In genomic region chr13:46388846-46389245, GRCh38 we compare ENCODE assay signal across 21 cellular contexts. TPM values are rescaled to one million over a fixed set of nuclear protein-coding genes. Genes with fewer than 3 reads are reported as not detected.
DNase-seq lines count a peak whose midpoint lies in the region; ATAC-seq and TF ChIP-seq lines count a peak whose summit lies in the region.
"Had no signal": no experiment of that assay in that cellular context is flagged by ENCODE, and none has a peak within 500 bp of the region (broad histone marks: within the 10 kb centered on the region; RNA-seq: fewer than 3 reads in every experiment).

No MANE protein-coding gene starts in this region.

- H3K4me3 Mint-ChIP-seq in stimulated activated naive CD8-positive, alpha-beta T cell treated with anti-CD3 and anti-CD28 coated beads, Interleukin-15, Interleukin-2, amounts not matched to agents 100 ng/mL and 50 ng/mL, for 24 hours: peak overlapping the region; percentile 30
- H3K4me3 Mint-ChIP-seq in activated B cell treated with CpG ODN at 0.5 μM for 24 hours: peak overlapping the region; percentile 95
- peak overlapping the region; percentile 88 for H3K4me3 Mint-ChIP-seq in memory B cell

- H3K27me3 ChIP-seq in right cardiac atrium (ENCODE audit: control insufficient read depth, insufficient read depth): no peaks in the 10 kb centered on the region

- H3K27ac ChIP-seq in right cardiac atrium (ENCODE audit: low read length): no peak overlapping the region
- H3K27ac ChIP-seq: epithelial cell of prostate, SJSA1 had no signal

- no peaks in the 10 kb centered on the region for H3K4me1 ChIP-seq in right cardiac atrium (ENCODE audit: control insufficient read depth, insufficient read depth, low read length)

- peak overlapping the region; percentile 21 for H3K27ac Mint-ChIP-seq in stimulated activated naive CD8-positive, alpha-beta T cell treated with anti-CD3 and anti-CD28 coated beads, Interleukin-15, Interleukin-2, amounts not matched to agents 100 ng/mL and 50 ng/mL, for 24 hours
- peak overlapping the region; percentile 93 for H3K27ac Mint-ChIP-seq in activated B cell treated with CpG ODN at 0.5 μM for 24 hours
- peak overlapping the region; percentile 87 for H3K27ac Mint-ChIP-seq in memory B cell
- H3K27ac Mint-ChIP-seq: progenitor cell of endocrine pancreas had no signal

- intact Hi-C loops in activated B cell treated with CpG ODN at 0.5 μM for 24 hours (cut with micrococcal nuclease): loop anchor here (5.0 kb wide), 1 partner anchor 68 kb away; no protein-coding TSS in a partner anchor
- intact Hi-C loops in right cardiac atrium (cut with DNase I): no loop called here

- H3K27me3 Mint-ChIP-seq in stimulated activated naive CD8-positive, alpha-beta T cell treated with anti-CD3 and anti-CD28 coated beads, Interleukin-15, Interleukin-2, amounts not matched to agents 100 ng/mL and 50 ng/mL, for 24 hours: peaks cover 28% of the 10 kb centered on the region
- H3K27me3 Mint-ChIP-seq in activated B cell treated with CpG ODN at 0.5 μM for 24 hours (no peaks in the 10 kb centered on the region), memory B cell (no peaks in the 10 kb centered on the region)

- CTCF ChIA-PET in activated B cell treated with CpG ODN at 0.5 μM for 24 hours (lab: Charles Lee): interaction anchor here (6.7 kb wide), 1 partner anchor 16 kb away, joined by 70 read pairs; no protein-coding TSS in a partner anchor

- DNase-seq in stimulated activated naive CD8-positive, alpha-beta T cell treated with anti-CD3 and anti-CD28 coated beads, Interleukin-15, Interleukin-2, amounts not matched to agents 100 U/mL and 50 U/mL, for 24 hours: no peak
- DNase-seq in activated B cell treated with CpG ODN at 0.5 μM for 24 hours (no peak), memory B cell (ENCODE audit: low spot score in 2 of 2) (no peak), right cardiac atrium (no peak), Ammon's horn (ENCODE audit: low spot score) (no peak), AG08395 (ENCODE audit: low spot score) (no peak)
- DNase-seq: activated CD4-positive, alpha-beta T cell treated with anti-CD3 and anti-CD28 coated beads for 4 hours; activated naive CD4-positive, alpha-beta T cell; DMS53; left ventricle myocardium inferior; MG63; NCI-H187 treated with DMSO at 0.1 percent for 48 hours; NCI-H524; stimulated activated naive CD4-positive, alpha-beta T cell had no signal

- peaks cover 50% of the 10 kb centered on the region for H3K4me1 Mint-ChIP-seq in stimulated activated naive CD8-positive, alpha-beta T cell treated with anti-CD3 and anti-CD28 coated beads, Interleukin-15, Interleukin-2, amounts not matched to agents 100 ng/mL and 50 ng/mL, for 24 hours (ENCODE audit: low read depth)
- H3K4me1 Mint-ChIP-seq in activated B cell treated with CpG ODN at 0.5 μM for 24 hours (peaks cover 69% of the 10 kb centered on the region), memory B cell (peaks cover 36% of the 10 kb centered on the region)

- no peaks in the 10 kb centered on the region for H3K9me3 Mint-ChIP-seq in stimulated activated naive CD8-positive, alpha-beta T cell treated with anti-CD3 and anti-CD28 coated beads, Interleukin-15, Interleukin-2, amounts not matched to agents 100 ng/mL and 50 ng/mL, for 24 hours
- H3K9me3 Mint-ChIP-seq in activated B cell treated with CpG ODN at 0.5 μM for 24 hours (no peaks in the 10 kb centered on the region), memory B cell (no peaks in the 10 kb centered on the region)

- no peak for ATAC-seq in stimulated activated naive CD8-positive, alpha-beta T cell treated with anti-CD3 and anti-CD28 coated beads, Interleukin-15, Interleukin-2, amounts not matched to agents 100 U/mL and 50 U/mL, for 24 hours
- ATAC-seq in activated B cell treated with CpG ODN at 0.5 μM for 24 hours (ENCODE audit: low read depth) (no peak), memory B cell (ENCODE audit: low read depth) (no peak), right cardiac atrium (no peak), HG03521 (IDR thresholded peaks at IDR 0.05; ENCODE audit: unreplicated experiment) (no peak)
- ATAC-seq: gastroesophageal sphincter had no signal

- 81% methylated on average over 3 of the region's 3 CpGs for WGBS in right cardiac atrium

- POLR2A ChIA-PET in activated B cell treated with CpG ODN at 0.5 μM for 24 hours (lab: Charles Lee): interaction anchor here (0.6 to 4.9 kb wide), 10 partner anchors 9 to 207 kb away, joined by 3 to 95 read pairs (median 10); partner anchors contain the start of gene LCP1

- H3K4me3 ChIP-seq in right cardiac atrium (ENCODE audit: low read length): no peak overlapping the region
- H3K4me3 ChIP-seq: coronary artery, gastroesophageal sphincter, left ventricle myocardium inferior, MG63, SJSA1 had no signal

- TF ChIP-seq CTCF in activated B cell treated with CpG ODN at 0.5 μM for 24 hours (IDR thresholded peaks at IDR 0.05): no peak

- H3K9me3 ChIP-seq in right cardiac atrium (ENCODE audit: control insufficient read depth, low read length): no peaks in the 10 kb centered on the region
- H3K9me3 ChIP-seq: gastroesophageal sphincter, left ventricle myocardium inferior, MG63, SJSA1 had no signal

- H3K36me3 Mint-ChIP-seq in stimulated activated naive CD8-positive, alpha-beta T cell treated with anti-CD3 and anti-CD28 coated beads, Interleukin-15, Interleukin-2, amounts not matched to agents 100 ng/mL and 50 ng/mL, for 24 hours (ENCODE audit: low read depth): no peaks in the 10 kb centered on the region
- peaks cover 32% of the 10 kb centered on the region for H3K36me3 Mint-ChIP-seq in activated B cell treated with CpG ODN at 0.5 μM for 24 hours (ENCODE audit: low read depth)
- H3K36me3 Mint-ChIP-seq in memory B cell: peaks cover 8% of the 10 kb centered on the region

RNA-seq across cellular contexts. Expression of gene RUBCNL, which starts 1.8 kb away (rescaled TPM):
- total RNA-seq in activated B cell treated with CpG ODN at 0.5 μM for 24 hours: 133 and 168 TPM in 2 replicates
- 1 to 10 TPM; 1.0 to 1.8 (median 1.3) TPM for total RNA-seq in right cardiac atrium
- 0.36 TPM for polyA plus RNA-seq in right cardiac atrium

Comparison
In these comparisons a context has a peak if more than half of its experiments do, and no peak if none do; other contexts are left out.
1. H3K27ac Mint-ChIP-seq: peak in every context shown above with its lines; median percentile 93 in activated B cell treated with CpG ODN at 0.5 μM for 24 hours; 87 in memory B cell; 21 in stimulated activated naive CD8-positive, alpha-beta T cell treated with anti-CD3 and anti-CD28 coated beads, Interleukin-15, Interleukin-2, amounts not matched to agents 100 ng/mL and 50 ng/mL, for 24 hours.
2. H3K4me3 Mint-ChIP-seq: peak in every context shown above with its lines; median percentile 95 in activated B cell treated with CpG ODN at 0.5 μM for 24 hours; 88 in memory B cell; 30 in stimulated activated naive CD8-positive, alpha-beta T cell treated with anti-CD3 and anti-CD28 coated beads, Interleukin-15, Interleukin-2, amounts not matched to agents 100 ng/mL and 50 ng/mL, for 24 hours.
3. RNA of gene RUBCNL, which starts 1.8 kb away (total RNA-seq): 133 to 168 TPM in activated B cell treated with CpG ODN at 0.5 μM for 24 hours; 1.0 to 1.8 TPM in right cardiac atrium; every median in the first group is over 10 times any median in the second.